ENCODE assay signal across 18 cellular contexts in the genomic region with DNA sequence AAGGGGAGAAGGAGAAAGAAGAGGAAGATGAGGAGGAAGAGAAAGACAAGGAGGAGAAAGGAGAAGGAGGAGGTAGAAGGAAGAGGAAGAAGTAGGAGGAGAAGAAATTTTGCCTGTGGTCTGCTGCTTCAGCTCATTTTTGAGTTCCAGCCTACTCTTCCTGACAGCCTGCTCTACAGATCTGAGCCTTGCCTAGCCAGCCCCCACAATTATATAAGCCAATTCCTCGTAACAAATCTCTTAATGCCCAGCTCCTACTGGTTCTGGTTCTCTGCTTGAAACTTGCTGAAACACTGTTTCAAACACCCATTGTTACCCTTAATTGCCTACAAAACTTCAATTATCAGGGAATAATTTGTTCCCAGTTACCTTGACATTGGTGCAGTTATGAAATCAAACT.
DNase-seq lines count a peak whose midpoint lies in the region; ATAC-seq, FAIRE-seq and TF ChIP-seq lines count a peak whose summit lies in the region.
"Had no signal": no experiment of that assay in that cellular context is flagged by ENCODE, and none has a peak within 500 bp of the region (broad histone marks: within the 10 kb centered on the region; RNA-seq: fewer than 3 reads in every experiment).

No MANE protein-coding gene starts in this region.

- H4K20me1 ChIP-seq in H1 (replicated peaks in 1 of 2; ENCODE audit: control insufficient read depth in 1 of 2, insufficient read depth in 2 of 2, low read length in 2 of 2): no peaks in the 10 kb centered on the region

- H2AK5ac ChIP-seq in H1 (ENCODE audit: low read depth, low read length): no peak overlapping the region

- no peaks in the 10 kb centered on the region for H3K79me2 ChIP-seq in H1 (ENCODE audit: control insufficient read depth in 1 of 2, insufficient read depth in 2 of 2, low read length in 2 of 2)

- no peak overlapping the region for H4K8ac ChIP-seq in H1 (ENCODE audit: extremely low read depth, insufficient read depth, low read length)

- H3K4me3 ChIP-seq in H1 (ENCODE audit: extremely low read depth in 1 of 4, insufficient read depth in 2 of 4, low read depth in 3 of 4, low read length in 4 of 4) (no peak overlapping the region), heart left ventricle (no peak overlapping the region)
- H3K4me3 ChIP-seq: A549, HAP-1, K562 had no signal

- H3K56ac ChIP-seq in H1 (replicated peaks; ENCODE audit: insufficient read length, low read depth, low read length): no peak overlapping the region

- 87% methylated on average over 1 of the region's 1 CpG; no CpG with 5 or more reads in 1 of the 2 experiments for WGBS in H1 (ENCODE audit: extremely low coverage in 1 of 2, insufficient coverage in 1 of 2, insufficient read length in 1 of 2, insufficient replicate concordance in 2 of 2, low coverage in 1 of 2, low lambda C conversion rate in 2 of 2, missing lambda C conversion rate in 1 of 2), 2 experiments
- WGBS in heart left ventricle, 4 donors: 71 to 78% (median 77%) methylated on average over 1 of the region's 1 CpG

- no peak overlapping the region for H4K5ac ChIP-seq in H1 (ENCODE audit: insufficient read length, low read depth, low read length)

- H3K14ac ChIP-seq in H1 (ENCODE audit: insufficient read length): no peak overlapping the region

- ATAC-seq in heart left ventricle: no peak
- ATAC-seq: A549, K562 had no signal

- no peak for TF ChIP-seq RAD21 in H1 (IDR thresholded peaks at IDR 0.05 in 1 of 2, conservative IDR thresholded peaks at IDR 0.05 in 1 of 2; ENCODE audit: low read depth in 2 of 2, low read length in 2 of 2)

- intact Hi-C loops in heart left ventricle (cut with DNase I): no loop called here

- no peak overlapping the region for H3K18ac ChIP-seq in H1 (ENCODE audit: extremely low read depth, low read length)

- H3K36me3 ChIP-seq in H1 (ENCODE audit: control insufficient read depth in 2 of 4, insufficient read depth in 4 of 4, low read length in 3 of 4) (no peaks in the 10 kb centered on the region), heart left ventricle (no peaks in the 10 kb centered on the region)
- H3K36me3 ChIP-seq: HAP-1 had no signal

- TF ChIP-seq CTCF in H1 (IDR thresholded peaks at IDR 0.05; ENCODE audit: control extremely low read depth in 1 of 3, insufficient read depth in 1 of 3, low read depth in 1 of 3, low read length in 3 of 3) (no peak), heart left ventricle (IDR thresholded peaks at IDR 0.05) (no peak), GM13976 (IDR thresholded peaks at IDR 0.05; ENCODE audit: borderline replicate concordance, control extremely low read depth, extremely low read depth, insufficient read depth, missing control alignments) (no peak)

- H3K9me3 ChIP-seq in H1 (ENCODE audit: insufficient read depth in 2 of 2, low read depth in 1 of 2, low read length in 1 of 2): no peaks in the 10 kb centered on the region
- H3K9me3 ChIP-seq in heart left ventricle: no peaks in the 10 kb centered on the region
- H3K9me3 ChIP-seq: A549, Caco-2, HAP-1 had no signal

- DNase-seq in activated naive CD4-positive, alpha-beta T cell treated with Interleukin-2 at 50 U/mL for 16 hours: no peak
- no peak for DNase-seq in H1 (ENCODE audit: low read depth in 1 of 2, low spot score in 2 of 2)
- peak; percentile 36 for DNase-seq in putamen (ENCODE audit: low spot score)
- DNase-seq in stimulated activated CD4-positive, alpha-beta T cell treated with anti-CD3 and anti-CD28 coated beads, Interleukin-12 subunit alpha, Interleukin-12 subunit beta, amount 100 ng/mL, for 4 hours: no peak
- no peak for DNase-seq in heart left ventricle
- DNase-seq in GM13976 (ENCODE audit: low spot score): no peak
- DNase-seq: AML-193; Caco-2; CD4-positive, alpha-beta T cell; GF-D8; IMR-90 had no signal

- H3K23me2 ChIP-seq in H1 (ENCODE audit: low read depth, low read length): no peaks in the 10 kb centered on the region

- H3K23ac ChIP-seq in H1 (ENCODE audit: insufficient read length): no peak overlapping the region

- no peak overlapping the region for H3K4me2 ChIP-seq in H1 (ENCODE audit: insufficient read depth in 1 of 2, low read depth in 2 of 2, low read length in 2 of 2)
- H3K4me2 ChIP-seq: A549 had no signal

- CTCF ChIA-PET in H1 (lab: Charles Lee; ENCODE audit: partially characterized antibody): no interaction called here

- no peak for FAIRE-seq in H1 (lab: Jason Lieb, UNC)
- FAIRE-seq: A549, HTR-8/SVneo, K562 had no signal

- no peak overlapping the region for H2BK120ac ChIP-seq in H1 (replicated peaks; ENCODE audit: low read depth, low read length)

- no peak overlapping the region for H2BK15ac ChIP-seq in H1 (ENCODE audit: low read length)

- H3K27ac ChIP-seq in H1 (ENCODE audit: low read depth, low read length): no peak overlapping the region
- no peak overlapping the region for H3K27ac ChIP-seq in heart left ventricle
- H3K27ac ChIP-seq: 22Rv1, A549, C4-2B had no signal

- TF ChIP-seq POLR2A in H1 (IDR thresholded peaks at IDR 0.05; ENCODE audit: control extremely low read depth in 1 of 2, low read depth in 2 of 2, low read length in 2 of 2): no peak
- no peak for TF ChIP-seq POLR2A in heart left ventricle (IDR thresholded peaks at IDR 0.05)

- no peak overlapping the region for H4K91ac ChIP-seq in H1 (replicated peaks; ENCODE audit: insufficient read length, low read length)

- no peak overlapping the region for H3K4ac ChIP-seq in H1 (replicated peaks; ENCODE audit: insufficient read length, low read depth, low read length)

- H3K9ac ChIP-seq in H1 (replicated peaks in 1 of 4; ENCODE audit: extremely low read depth in 1 of 4, low read depth in 3 of 4, low read length in 3 of 4): no peak overlapping the region

- POLR2A ChIA-PET in H1 (lab: Charles Lee; ENCODE audit: partially characterized antibody): no interaction called here

- no peak for TF ChIP-seq EP300 in H1 (IDR thresholded peaks at IDR 0.05; ENCODE audit: borderline replicate concordance in 1 of 2, low read depth in 2 of 2, low read length in 2 of 2)

- H3K36me3 Mint-ChIP-seq in activated naive CD4-positive, alpha-beta T cell treated with anti-CD3 and anti-CD28 coated beads, Interleukin-2, amount 50 U/mL, for 24 hours: no peaks in the 10 kb centered on the region

- in situ Hi-C loops in GM13976 (cut with MboI; ENCODE audit: low sequenced_read_pairs, unreplicated experiment): no loop called here

- peaks cover 5% of the 10 kb centered on the region for H3K9me3 Mint-ChIP-seq in activated naive CD4-positive, alpha-beta T cell treated with anti-CD3 and anti-CD28 coated beads, Interleukin-2, amount 50 U/mL, for 24 hours
- H3K9me3 Mint-ChIP-seq: CD4-positive, alpha-beta T cell had no signal

- no peaks in the 10 kb centered on the region for H3K79me1 ChIP-seq in H1 (ENCODE audit: low read depth, low read length)

- H2BK12ac ChIP-seq in H1 (ENCODE audit: low read depth, low read length): no peak overlapping the region

- no peak overlapping the region for H3K4me3 Mint-ChIP-seq in activated naive CD4-positive, alpha-beta T cell treated with anti-CD3 and anti-CD28 coated beads, Interleukin-2, amount 50 U/mL, for 24 hours
- H3K4me3 Mint-ChIP-seq: CD4-positive, alpha-beta T cell had no signal

- H2BK5ac ChIP-seq in H1 (ENCODE audit: low read depth, low read length): no peak overlapping the region

- H3K4me1 Mint-ChIP-seq in activated naive CD4-positive, alpha-beta T cell treated with anti-CD3 and anti-CD28 coated beads, Interleukin-2, amount 50 U/mL, for 24 hours: peaks cover 53% of the 10 kb centered on the region

- H2BK20ac ChIP-seq in H1 (ENCODE audit: low read length): no peak overlapping the region

- H3K4me1 ChIP-seq in H1 (replicated peaks in 1 of 4; ENCODE audit: control insufficient read depth in 3 of 4, insufficient read depth in 4 of 4, low read length in 3 of 4): peaks cover 0 to 8% (median 0%) of the 10 kb centered on the region in 4 experiments; a peak in 2 of 7 replicates
- H3K4me1 ChIP-seq in heart left ventricle: peaks cover 0 to 9% (median 0%) of the 10 kb centered on the region in 12 donors
- H3K4me1 ChIP-seq: A549, Caco-2, HAP-1 had no signal

- no peaks in the 10 kb centered on the region for H3K27me3 ChIP-seq in H1 (replicated peaks in 1 of 4; ENCODE audit: control insufficient read depth in 3 of 4, extremely low read depth in 1 of 4, insufficient read depth in 3 of 4, low read length in 3 of 4)
- H3K27me3 ChIP-seq in heart left ventricle: no peaks in the 10 kb centered on the region

- peak overlapping the region; percentile 16 for H3K27ac Mint-ChIP-seq in activated naive CD4-positive, alpha-beta T cell treated with anti-CD3 and anti-CD28 coated beads, Interleukin-2, amount 50 U/mL, for 24 hours
- H3K27ac Mint-ChIP-seq: CD4-positive, alpha-beta T cell had no signal

- no peaks in the 10 kb centered on the region for H3K27me3 Mint-ChIP-seq in activated naive CD4-positive, alpha-beta T cell treated with anti-CD3 and anti-CD28 coated beads, Interleukin-2, amount 50 U/mL, for 24 hours
- H3K27me3 Mint-ChIP-seq: CD4-positive, alpha-beta T cell had no signal

- H2AFZ ChIP-seq in H1 (ENCODE audit: low read length): 0 out of 2 replicates have a peak overlapping the region, but pooled peaks have one; percentile 50

TF ChIP-seq in H1, 55 proteins besides CTCF, POLR2A, EP300 and RAD21:
- no peak for TF ChIP-seq BRCA1 (IDR thresholded peaks at IDR 0.05; ENCODE audit: low read depth, low read length)
- TF ChIP-seq HDAC2 (IDR thresholded peaks at IDR 0.05; ENCODE audit: borderline replicate concordance in 1 of 2, low read depth in 2 of 2, low read length in 2 of 2): no peak
- TF ChIP-seq CBX5 (IDR thresholded peaks at IDR 0.05; ENCODE audit: low read depth, low read length): no peak
- no peak for TF ChIP-seq KDM4A (IDR thresholded peaks at IDR 0.05; ENCODE audit: low read depth, low read length, severe bottlenecking)
- TF ChIP-seq, protein P1, sequence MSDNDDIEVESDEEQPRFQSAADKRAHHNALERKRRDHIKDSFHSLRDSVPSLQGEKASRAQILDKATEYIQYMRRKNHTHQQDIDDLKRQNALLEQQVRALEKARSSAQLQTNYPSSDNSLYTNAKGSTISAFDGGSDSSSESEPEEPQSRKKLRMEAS (IDR thresholded peaks at IDR 0.05): no peak
- TF ChIP-seq SIRT6 (IDR thresholded peaks at IDR 0.05; ENCODE audit: low read length): no peak
- TF ChIP-seq FOSL1 (IDR thresholded peaks at IDR 0.05; ENCODE audit: insufficient read depth, low read depth, low read length): no peak
